In genomic region chr19:55165952-55166529, GRCh38 we compare ENCODE assay signal across 1 cellular context.
A peak's percentile ranks its signal among the peaks of the same experiment; 100 is the strongest.
TF ChIP-seq lines count a peak whose summit lies in the region.

No MANE protein-coding gene starts in this region.

TF ChIP-seq in GM23338, 12 proteins besides CTCF, POLR2A, EP300 and RAD21 (continued from another document):
- TF ChIP-seq REST (IDR thresholded peaks at IDR 0.05; ENCODE audit: unreplicated experiment) (no peak), ETS1 (IDR thresholded peaks at IDR 0.05) (peak; percentile 94), EZH2phosphoT487 (IDR thresholded peaks at IDR 0.05; ENCODE audit: unreplicated experiment) (no peak)
